ENCODE assay signal across 8 cellular contexts in the genomic region with DNA sequence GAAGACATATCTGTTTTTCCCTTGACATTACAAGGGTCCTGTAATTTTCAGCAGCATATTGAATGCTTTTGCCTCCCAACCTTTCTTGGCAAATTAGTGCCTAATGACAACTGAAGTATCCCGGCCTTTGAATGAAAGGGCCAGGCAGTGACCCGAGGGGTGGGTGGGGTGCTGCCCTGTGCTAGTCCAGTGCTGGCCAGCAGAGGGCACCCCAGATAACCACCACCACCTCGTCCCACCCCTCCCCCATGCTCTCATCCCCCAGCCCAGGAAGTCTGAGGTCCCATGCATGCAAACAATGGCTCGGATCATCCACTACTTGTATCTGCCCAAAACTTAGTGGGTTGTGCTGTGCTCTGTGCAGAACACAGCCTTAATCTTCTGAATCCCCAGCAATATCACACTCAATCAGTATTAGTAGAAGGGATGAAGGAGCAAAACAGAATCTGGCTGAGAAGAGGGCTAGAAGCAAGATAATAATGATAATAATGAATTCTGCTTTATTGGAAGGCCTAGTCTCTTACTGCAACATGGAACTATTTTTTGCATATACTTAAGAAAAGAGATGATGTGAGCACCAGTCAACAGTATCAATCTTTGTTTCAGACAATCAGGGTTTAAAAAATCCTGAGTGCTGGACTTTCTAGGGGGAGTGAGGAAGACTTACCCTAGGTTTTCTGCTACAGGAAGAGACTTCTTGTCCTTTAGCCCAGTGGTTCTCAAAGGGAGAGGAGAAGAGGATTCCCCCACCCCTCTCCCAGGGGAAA. TPM values are rescaled to one million over a fixed set of nuclear protein-coding genes. Genes with fewer than 3 reads are reported as not detected.
A peak's percentile ranks its signal among the peaks of the same experiment; 100 is the strongest.
DNase-seq lines count a peak whose midpoint lies in the region; ATAC-seq, FAIRE-seq and TF ChIP-seq lines count a peak whose summit lies in the region.

No MANE protein-coding gene starts in this region.

- H3K27me3 ChIP-seq in BJ (ENCODE audit: control insufficient read depth, insufficient read depth, low read length), result peaks cover 17% of the 10 kb centered on the region
- H3K27me3 ChIP-seq in astrocyte (ENCODE audit: insufficient read depth, low read length), result peaks cover 26% of the 10 kb centered on the region
- peaks cover 31% of the 10 kb centered on the region for H3K27me3 ChIP-seq in iPS-18a (ENCODE audit: control insufficient read depth, insufficient read depth, low read length)

- H3K27ac ChIP-seq in astrocyte (ENCODE audit: low read depth, low read length) (no peak overlapping the region), iPS-18a (ENCODE audit: low read length) (no peak overlapping the region)

- TF ChIP-seq CTCF in BJ (IDR thresholded peaks at IDR 0.05; ENCODE audit: insufficient read depth, low read depth, low read length) (peak; percentile 79), astrocyte (IDR thresholded peaks at IDR 0.05; ENCODE audit: insufficient read depth, low read depth, low read length) (peak; percentile 36)

- FAIRE-seq in astrocyte (lab: Jason Lieb, UNC), result no peak

- in situ Hi-C loops in KBM-7 (cut with MboI; ENCODE audit: low pct_unique_long_range_greater_than_20kb, low sequenced_read_pairs), result no loop called here

- H3K9ac ChIP-seq in astrocyte (ENCODE audit: low read length) (no peak overlapping the region), iPS-18a (ENCODE audit: low read length) (no peak overlapping the region)

- H2AFZ ChIP-seq in astrocyte (ENCODE audit: low read depth, low read length), result peak overlapping the region; percentile 62

- CTCF ChIA-PET in BJ (lab: Yijun Ruan, JAX), result interaction anchor here (1.0 to 1.6 kb wide), 3 partner anchors 9 to 36 kb away, joined by 3 to 13 read pairs (median 10); no protein-coding TSS in a partner anchor

- H3K9me3 ChIP-seq in astrocyte (ENCODE audit: insufficient read depth, low read depth, low read length) (no peaks in the 10 kb centered on the region), iPS-18a (ENCODE audit: control insufficient read depth, low read depth, low read length) (no peaks in the 10 kb centered on the region)

- H3K27me3 Mint-ChIP-seq in astrocyte (ENCODE audit: low read depth, unreplicated experiment), result peaks cover 38% of the 10 kb centered on the region

- ATAC-seq in GM19025 (IDR thresholded peaks at IDR 0.05; ENCODE audit: low read depth, unreplicated experiment), result peak; percentile 44

- POLR2A ChIA-PET in BJ (lab: Charles Lee), result no interaction called here

- no peak for DNase-seq in BJ (ENCODE audit: low read depth)
- DNase-seq in KBM-7, result peak; percentile 77
- DNase-seq in T-helper 2 cell, result peak in 4 of 5 experiments; percentile 20 to 72 (median 36)
- DNase-seq in astrocyte (ENCODE audit: low read depth), result no peak
- DNase-seq in stimulated activated CD4-positive, alpha-beta T cell treated with anti-CD3 and anti-CD28 coated beads, Interleukin-1b, Interleukin-23, amount 100 ng/mL, for 1 hour (ENCODE audit: low read depth in 2 of 2), result peak; percentile 16 to 48
- DNase-seq in HPDE6-E6E7 (ENCODE audit: extremely low spot score), result no peak

- peak overlapping the region; percentile 1 for H3K27ac Mint-ChIP-seq in astrocyte (ENCODE audit: unreplicated experiment)

- H3K4me3 ChIP-seq in BJ (ENCODE audit: low read depth, low read length), result no peak overlapping the region
- H3K4me3 ChIP-seq in astrocyte (ENCODE audit: insufficient read depth, low read depth, low read length), result no peak overlapping the region
- peak overlapping the region; percentile 6 for H3K4me3 ChIP-seq in iPS-18a (ENCODE audit: low read length)

- H3K4me2 ChIP-seq in astrocyte (ENCODE audit: low read length), result peak overlapping the region; percentile 34

- H3K36me3 ChIP-seq in BJ (ENCODE audit: control insufficient read depth, insufficient read depth, low read length), result no peaks in the 10 kb centered on the region
- no peaks in the 10 kb centered on the region for H3K36me3 ChIP-seq in astrocyte (ENCODE audit: insufficient read depth, low read length)
- H3K36me3 ChIP-seq in iPS-18a (ENCODE audit: control insufficient read depth, low read depth, low read length), result no peaks in the 10 kb centered on the region

- H3K4me1 ChIP-seq in astrocyte (ENCODE audit: insufficient read depth, low read length) (peaks cover 12% of the 10 kb centered on the region), iPS-18a (ENCODE audit: control insufficient read depth, low read depth, low read length) (peaks cover 16% of the 10 kb centered on the region)

- no peaks in the 10 kb centered on the region for H3K9me3 Mint-ChIP-seq in astrocyte (ENCODE audit: unreplicated experiment)

- no peaks in the 10 kb centered on the region for H3K36me3 Mint-ChIP-seq in astrocyte (ENCODE audit: low read depth, unreplicated experiment)

- no peaks in the 10 kb centered on the region for H3K79me2 ChIP-seq in astrocyte (ENCODE audit: insufficient read depth, low read length)

- no peaks in the 10 kb centered on the region for H4K20me1 ChIP-seq in astrocyte (ENCODE audit: insufficient read depth, low read length)

- no peak overlapping the region for H3K4me3 Mint-ChIP-seq in astrocyte (ENCODE audit: unreplicated experiment)

- H3K4me1 Mint-ChIP-seq in astrocyte (ENCODE audit: low read depth, unreplicated experiment), result peaks cover 24% of the 10 kb centered on the region

RNA-seq across cellular contexts. Expression of a gene that starts 3.8 kb away (rescaled TPM):
- polyA plus RNA-seq in BJ (2011; rRNA removed), result not detected in 2 replicates
- polyA minus RNA-seq in BJ (2011; rRNA and poly(A)+ RNA removed), result not detected in 2 replicates
- total RNA-seq in astrocyte, result 0.19 TPM in 1 of 2 replicates, not detected in the other

Comparison
In these comparisons a context has a peak if more than half of its experiments do, and no peak if none do; other contexts are left out.
1. DNase-seq: peak in KBM-7 (single experiment), T-helper 2 cell (4 of 5) and stimulated activated CD4-positive, alpha-beta T cell treated with anti-CD3 and anti-CD28 coated beads, Interleukin-1b, Interleukin-23, amount 100 ng/mL, for 1 hour (2 of 2); none in BJ (single experiment), astrocyte (single experiment) and HPDE6-E6E7 (single experiment).